7 cellular contexts compared by ENCODE assay signal in genomic region chr12:91778938-91779400, GRCh38.
DNase-seq lines count a peak whose midpoint lies in the region; ATAC-seq and TF ChIP-seq lines count a peak whose summit lies in the region.

No MANE protein-coding gene starts in this region.

- no peak overlapping the region for H3K27ac ChIP-seq in RWPE1

- peaks cover 27% of the 10 kb centered on the region for H3K4me1 Mint-ChIP-seq in activated naive CD8-positive, alpha-beta T cell treated with anti-CD3 and anti-CD28 coated beads, Interleukin-2, amount 50 U/mL, for 24 hours

- CTCF ChIA-PET in RWPE1 (lab: Yijun Ruan, JAX) = interaction anchor here (0.8 to 1.0 kb wide), 2 partner anchors 32 to 365 kb away, joined by 3 to 4 read pairs; no protein-coding TSS in a partner anchor

- DNase-seq in RWPE1 (ENCODE audit: low spot score) (peak; percentile 77), left lobe of liver (ENCODE audit: low spot score) (no peak), anterior cingulate cortex (lab: John Stamatoyannopoulos, UW) (no peak)
- peak; percentile 26 for DNase-seq in activated naive CD8-positive, alpha-beta T cell treated with anti-CD3 and anti-CD28 coated beads, Interleukin-2, amount 50 U/mL, for 24 hours
- peak; percentile 11 for DNase-seq in stimulated activated CD8-positive, alpha-beta memory T cell treated with anti-CD3 and anti-CD28 coated beads, Interleukin-4, amount 100 ng/mL, for 24 hours (ENCODE audit: low read depth)

- no peaks in the 10 kb centered on the region for H3K36me3 Mint-ChIP-seq in activated naive CD8-positive, alpha-beta T cell treated with anti-CD3 and anti-CD28 coated beads, Interleukin-2, amount 50 U/mL, for 24 hours (ENCODE audit: low read depth)

- no peak for TF ChIP-seq CTCF in RWPE1 (conservative IDR thresholded peaks at IDR 0.05; ENCODE audit: low read depth)

- POLR2A ChIA-PET in RWPE1 (lab: Yijun Ruan, JAX; ENCODE audit: low non-redundant PET) = no interaction called here

- peak; percentile 97 for ATAC-seq in GM18909 (IDR thresholded peaks at IDR 0.05; ENCODE audit: poor library complexity, unreplicated experiment)
- ATAC-seq in HG03025 (IDR thresholded peaks at IDR 0.05; ENCODE audit: low FRiP score, unreplicated experiment) = peak; percentile 73
- peak; percentile 99 for ATAC-seq in activated naive CD8-positive, alpha-beta T cell treated with anti-CD3 and anti-CD28 coated beads, Interleukin-2, amount 50 U/mL, for 24 hours
- ATAC-seq in left lobe of liver = peak; percentile 38

- peak overlapping the region; percentile 73 for H3K27ac Mint-ChIP-seq in activated naive CD8-positive, alpha-beta T cell treated with anti-CD3 and anti-CD28 coated beads, Interleukin-2, amount 50 U/mL, for 24 hours

- peaks cover 3% of the 10 kb centered on the region for H3K9me3 Mint-ChIP-seq in activated naive CD8-positive, alpha-beta T cell treated with anti-CD3 and anti-CD28 coated beads, Interleukin-2, amount 50 U/mL, for 24 hours

- peak overlapping the region; percentile 73 for H3K4me3 Mint-ChIP-seq in activated naive CD8-positive, alpha-beta T cell treated with anti-CD3 and anti-CD28 coated beads, Interleukin-2, amount 50 U/mL, for 24 hours

- no peaks in the 10 kb centered on the region for H3K27me3 Mint-ChIP-seq in activated naive CD8-positive, alpha-beta T cell treated with anti-CD3 and anti-CD28 coated beads, Interleukin-2, amount 50 U/mL, for 24 hours

Comparison
In these comparisons a context has a peak if more than half of its experiments do, and no peak if none do; other contexts are left out.
1. ATAC-seq: peak in every context shown above with its lines; median percentile 99 in activated naive CD8-positive, alpha-beta T cell treated with anti-CD3 and anti-CD28 coated beads, Interleukin-2, amount 50 U/mL, for 24 hours; 97 in GM18909; 73 in HG03025; 38 in left lobe of liver.
2. DNase-seq: peak in RWPE1 (single experiment), activated naive CD8-positive, alpha-beta T cell treated with anti-CD3 and anti-CD28 coated beads, Interleukin-2, amount 50 U/mL, for 24 hours (single experiment) and stimulated activated CD8-positive, alpha-beta memory T cell treated with anti-CD3 and anti-CD28 coated beads, Interleukin-4, amount 100 ng/mL, for 24 hours (single experiment); none in left lobe of liver (single experiment) and anterior cingulate cortex (0 of 58).